20 cellular contexts compared by ENCODE assay signal in the genomic region with DNA sequence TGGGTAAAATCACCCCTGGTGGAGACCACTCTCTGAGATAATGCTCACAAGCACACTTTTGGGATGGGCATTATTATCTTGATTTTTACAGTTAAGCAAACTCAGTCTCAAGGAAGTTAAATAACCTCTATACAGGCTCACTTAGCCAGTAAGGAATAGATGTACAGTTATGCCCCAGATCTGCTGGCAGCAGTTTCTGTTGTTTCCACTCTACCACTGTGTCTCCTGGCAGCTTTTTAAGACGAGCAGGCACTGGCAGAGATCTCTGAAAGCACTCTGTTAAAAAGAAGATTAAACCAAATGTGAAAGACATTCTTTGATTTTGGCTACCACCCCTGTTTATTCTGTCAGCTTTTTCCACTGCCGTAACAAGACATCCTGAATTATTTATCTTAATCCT.
"Had no signal": no experiment of that assay in that cellular context is flagged by ENCODE, and none has a peak within 500 bp of the region (broad histone marks: within the 10 kb centered on the region; RNA-seq: fewer than 3 reads in every experiment).

No MANE protein-coding gene starts in this region.

- H3K27me3 ChIP-seq: adrenal gland, ascending aorta, esophagus squamous epithelium, gastrocnemius medialis, left lung, testis had no signal

- H3K4me1 ChIP-seq: adrenal gland, ascending aorta, esophagus squamous epithelium, gastrocnemius medialis, left lung, parathyroid adenoma, testis had no signal

- ATAC-seq: activated T-helper 17 cell treated with anti-CD3 and anti-CD28 coated beads, Interleukin-2, amount 50 U/mL, for 72 hours; gastrocnemius medialis; left lung; sciatic nerve; stimulated activated memory B cell treated with anti-CD40 and anti-IgM and Interleukin-4, amounts not matched to agents 10 μg/mL and 1 μg/mL and 100 μg/mL, for 72 hours; WTC11 had no signal

- DNase-seq: activated T-cell treated with anti-CD3 and anti-CD28 coated beads, Interleukin-2, amount 50 U/mL, for 24 hours; adrenal gland; endodermal cell; esophagus squamous epithelium; gastrocnemius medialis; kidney; left lung; mammary epithelial cell; nephron progenitor cell; small intestine; stimulated activated CD4-positive, alpha-beta T cell treated with anti-CD3 and anti-CD28 coated beads, Interleukin-2, amount 100 ng/mL, for 24 hours; T1000; testis had no signal

- H3K36me3 ChIP-seq: adrenal gland, ascending aorta, esophagus squamous epithelium, gastrocnemius medialis, left lung had no signal

- H3K27ac ChIP-seq: adrenal gland, ascending aorta, coronary artery, esophagus squamous epithelium, gastrocnemius medialis, left lung, parathyroid adenoma, testis had no signal

- H3K9me3 ChIP-seq: adrenal gland, ascending aorta, esophagus squamous epithelium, gastrocnemius medialis, left lung, testis had no signal

- H3K4me3 ChIP-seq: adrenal gland, ascending aorta, coronary artery, esophagus squamous epithelium, gastrocnemius medialis, left lung, testis had no signal
